1 cellular context compared by ENCODE assay signal in the genomic region with DNA sequence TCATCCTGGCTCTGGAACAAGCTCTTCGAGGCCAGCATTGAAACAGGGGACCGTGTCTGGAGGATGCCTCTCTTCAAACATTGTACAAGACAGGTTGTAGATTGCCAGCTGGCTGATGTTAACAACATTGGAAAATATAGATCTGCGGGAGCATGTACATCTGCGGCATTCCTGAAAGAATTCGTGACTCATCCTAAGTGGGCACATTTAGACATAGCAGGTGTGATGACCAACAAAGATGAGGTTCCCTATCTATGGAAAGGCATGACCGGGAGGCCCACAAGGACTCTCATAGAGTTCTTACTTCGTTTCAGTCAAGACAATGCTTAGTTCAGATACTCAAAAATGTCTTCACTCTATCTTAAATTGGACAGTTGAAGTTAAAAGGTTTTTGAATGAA.
TF ChIP-seq lines count a peak whose summit lies in the region.

No MANE protein-coding gene starts in this region.

TF ChIP-seq in GM12878, 131 proteins besides CTCF, POLR2A, EP300 and RAD21:
- TF ChIP-seq HSF1 (IDR thresholded peaks at IDR 0.05; ENCODE audit: low read depth, low read length) (no peak), HCFC1 (IDR thresholded peaks at IDR 0.05; ENCODE audit: low read length) (no peak), SREBF1 (IDR thresholded peaks at IDR 0.05; ENCODE audit: low read length) (no peak), MEF2B (IDR thresholded peaks at IDR 0.05; ENCODE audit: partially characterized antibody, poor library complexity, severe bottlenecking) (no peak), IKZF2 (IDR thresholded peaks at IDR 0.05) (no peak), CBX5 (IDR thresholded peaks at IDR 0.05; ENCODE audit: low read depth) (no peak), SUPT20H (IDR thresholded peaks at IDR 0.05; ENCODE audit: borderline replicate concordance, control insufficient read depth, low read depth, low read length) (no peak), NBN (IDR thresholded peaks at IDR 0.05) (no peak), NR2C2 (IDR thresholded peaks at IDR 0.05; ENCODE audit: borderline replicate concordance, control insufficient read depth, insufficient read length, low read depth) (no peak), ZZZ3 (IDR thresholded peaks at IDR 0.05; ENCODE audit: control insufficient read depth, insufficient read length, low read depth) (no peak), PAX5 (IDR thresholded peaks at IDR 0.05; ENCODE audit: borderline replicate concordance, low read depth, low read length) (no peak)
- TF ChIP-seq, protein P1, sequence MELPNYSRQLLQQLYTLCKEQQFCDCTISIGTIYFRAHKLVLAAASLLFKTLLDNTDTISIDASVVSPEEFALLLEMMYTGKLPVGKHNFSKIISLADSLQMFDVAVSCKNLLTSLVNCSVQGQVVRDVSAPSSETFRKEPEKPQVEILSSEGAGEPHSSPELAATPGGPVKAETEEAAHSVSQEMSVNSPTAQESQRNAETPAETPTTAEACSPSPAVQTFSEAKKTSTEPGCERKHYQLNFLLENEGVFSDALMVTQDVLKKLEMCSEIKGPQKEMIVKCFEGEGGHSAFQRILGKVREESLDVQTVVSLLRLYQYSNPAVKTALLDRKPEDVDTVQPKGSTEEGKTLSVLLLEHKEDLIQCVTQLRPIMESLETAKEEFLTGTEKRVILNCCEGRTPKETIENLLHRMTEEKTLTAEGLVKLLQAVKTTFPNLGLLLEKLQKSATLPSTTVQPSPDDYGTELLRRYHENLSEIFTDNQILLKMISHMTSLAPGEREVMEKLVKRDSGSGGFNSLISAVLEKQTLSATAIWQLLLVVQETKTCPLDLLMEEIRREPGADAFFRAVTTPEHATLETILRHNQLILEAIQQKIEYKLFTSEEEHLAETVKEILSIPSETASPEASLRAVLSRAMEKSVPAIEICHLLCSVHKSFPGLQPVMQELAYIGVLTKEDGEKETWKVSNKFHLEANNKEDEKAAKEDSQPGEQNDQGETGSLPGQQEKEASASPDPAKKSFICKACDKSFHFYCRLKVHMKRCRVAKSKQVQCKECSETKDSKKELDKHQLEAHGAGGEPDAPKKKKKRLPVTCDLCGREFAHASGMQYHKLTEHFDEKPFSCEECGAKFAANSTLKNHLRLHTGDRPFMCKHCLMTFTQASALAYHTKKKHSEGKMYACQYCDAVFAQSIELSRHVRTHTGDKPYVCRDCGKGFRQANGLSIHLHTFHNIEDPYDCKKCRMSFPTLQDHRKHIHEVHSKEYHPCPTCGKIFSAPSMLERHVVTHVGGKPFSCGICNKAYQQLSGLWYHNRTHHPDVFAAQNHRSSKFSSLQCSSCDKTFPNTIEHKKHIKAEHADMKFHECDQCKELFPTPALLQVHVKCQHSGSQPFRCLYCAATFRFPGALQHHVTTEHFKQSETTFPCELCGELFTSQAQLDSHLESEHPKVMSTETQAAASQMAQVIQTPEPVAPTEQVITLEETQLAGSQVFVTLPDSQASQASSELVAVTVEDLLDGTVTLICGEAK (IDR thresholded peaks at IDR 0.05; ENCODE audit: borderline replicate concordance): no peak
